13 cellular contexts compared by ENCODE assay signal in genomic region chr7:226281-226882, GRCh38. TPM values are rescaled to one million over a fixed set of nuclear protein-coding genes. Genes with fewer than 3 reads are reported as not detected.
DNase-seq lines count a peak whose midpoint lies in the region; ATAC-seq and TF ChIP-seq lines count a peak whose summit lies in the region.
"Had no signal": no experiment of that assay in that cellular context is flagged by ENCODE, and none has a peak within 500 bp of the region (broad histone marks: within the 10 kb centered on the region; RNA-seq: fewer than 3 reads in every experiment).

No MANE protein-coding gene starts in this region.

- H3K27ac ChIP-seq in SJSA1 (no peak overlapping the region), foreskin keratinocyte (no peak overlapping the region), stomach (peak overlapping the region in 4 of 5 donors; percentile 39 to 95 (median 68))

- H3K9me3 ChIP-seq in SJSA1 (replicated peaks) (no peaks in the 10 kb centered on the region; the same call in 1 of the 2 replicates), stomach (no peaks in the 10 kb centered on the region)

- TF ChIP-seq POLR2A in stomach (IDR thresholded peaks at IDR 0.05): no peak

- intact Hi-C loops in stomach (cut with DNase I; ENCODE audit: low total_unique reads): no loop called here

- TF ChIP-seq CTCF in foreskin keratinocyte (conservative IDR thresholded peaks at IDR 0.05): no peak
- TF ChIP-seq CTCF in stomach (IDR thresholded peaks at IDR 0.05): no peak

- H3K4me3 ChIP-seq in SJSA1 (no peak overlapping the region), stomach (no peak overlapping the region)

- WGBS in stomach, 5 donors: 64 to 77% (median 72%) methylated on average over 15 to 23 of the region's 23 CpGs

- peak; percentile 91 for DNase-seq in H4 (ENCODE audit: low spot score)
- DNase-seq in SJSA1 (ENCODE audit: low read depth in 1 of 2, low spot score in 2 of 2): peak; percentile 25 to 73
- DNase-seq in foreskin keratinocyte: peak in 1 of 2 donors; percentile 35
- peak; percentile 48 for DNase-seq in stomach
- no peak for DNase-seq in mesenteric fat pad (ENCODE audit: low spot score)
- no peak for DNase-seq in NCI-H446 (lab: John Stamatoyannopoulos, UW)
- DNase-seq in NCI-H2107 (lab: John Stamatoyannopoulos, UW): no peak
- DNase-seq: activated CD4-positive, alpha-beta T cell treated with anti-CD3 and anti-CD28 coated beads for 4 hours; activated T-cell treated with anti-CD3 and anti-CD28 coated beads, Interleukin-2, amount 50 U/mL, for 72 hours; amygdala; NCI-H2227 treated with DMSO at 0.1 percent for 48 hours; stimulated activated naive B cell treated with anti-CD40 and anti-IgM and Interleukin-4, amounts not matched to agents 10 μg/mL and 1 μg/mL and 100 μg/mL, for 72 hours; T-helper 17 cell had no signal

- H3K27me3 ChIP-seq in SJSA1 (replicated peaks) (no peaks in the 10 kb centered on the region), foreskin keratinocyte (no peaks in the 10 kb centered on the region), stomach (no peaks in the 10 kb centered on the region)

- ATAC-seq in foreskin keratinocyte: peak; percentile 64
- ATAC-seq: activated T-cell treated with anti-CD3 and anti-CD28 coated beads, Interleukin-2, amount 50 U/mL, for 72 hours; stimulated activated naive B cell treated with anti-CD40 and anti-IgM and Interleukin-4, amounts not matched to agents 10 μg/mL and 1 μg/mL and 100 μg/mL, for 72 hours; T-helper 17 cell had no signal

- H3K4me1 ChIP-seq in SJSA1 (replicated peaks) (peaks cover 43% of the 10 kb centered on the region), foreskin keratinocyte (no peaks in the 10 kb centered on the region), stomach (peaks cover 18 to 53% (median 44%) of the 10 kb centered on the region in 4 donors)

- H3K36me3 ChIP-seq in SJSA1 (no peaks in the 10 kb centered on the region), stomach (peaks cover 5 to 44% (median 23%) of the 10 kb centered on the region in 4 donors)

- no peak for TF ChIP-seq EP300 in stomach (IDR thresholded peaks at IDR 0.05)

RNA-seq across cellular contexts. Expression of gene FAM20C, which starts 34.0 kb away (rescaled TPM):
- total RNA-seq in H4 (2014; rRNA removed; shearing (Covaris generic)): 132 and 164 TPM in 2 replicates
- total RNA-seq in SJSA1 (2014; rRNA removed; shearing (Covaris generic)): 0.18 and 2.0 TPM in 2 replicates
- total RNA-seq in foreskin keratinocyte (17.5 and 18.2 TPM in 2 replicates), stomach (10 to 100 TPM; 21.3 to 89.8 (median 49.0) TPM), mesenteric fat pad (121 TPM)
- polyA plus RNA-seq in foreskin keratinocyte (20.6 and 22.9 TPM in 2 replicates), stomach (10 to 100 TPM; 19.1 to 35.2 (median 33.9) TPM)

Comparison
In these comparisons a context has a peak if more than half of its experiments do, and no peak if none do; other contexts are left out.
1. DNase-seq: peak in H4 (single experiment), SJSA1 (2 of 2) and stomach (single experiment); none in mesenteric fat pad (single experiment), NCI-H446 (0 of 2) and NCI-H2107 (single experiment).
2. H3K27ac ChIP-seq: peak in stomach (4 of 5); none in SJSA1 (single experiment) and foreskin keratinocyte (single experiment).